Comparison of ENCODE assay signal across 8 cellular contexts in genomic region chr5:72817639-72818266, GRCh38. TPM values are rescaled to one million over a fixed set of nuclear protein-coding genes. Genes with fewer than 3 reads are reported as not detected.
DNase-seq lines count a peak whose midpoint lies in the region; TF ChIP-seq lines count a peak whose summit lies in the region.

No MANE protein-coding gene starts in this region.

- peak overlapping the region; percentile 93 to 99 for H3K27ac ChIP-seq in uterus

- no peaks in the 10 kb centered on the region for H3K27me3 ChIP-seq in uterus

- DNase-seq in A172 (ENCODE audit: low spot score) (peak; percentile 32), HFF-Myc (ENCODE audit: extremely low read depth, low read depth) (no peak), astrocyte of the spinal cord (ENCODE audit: low read depth, low spot score) (peak; percentile 29), medulla oblongata (ENCODE audit: extremely low spot score) (peak; percentile 36), uterus (no peak), MV-4-11 (lab: John Stamatoyannopoulos, UW) (no peak), NCI-H2107 treated with DMSO at 0.1 percent for 48 hours (lab: John Stamatoyannopoulos, UW; ENCODE audit: unreplicated experiment) (no peak)
- DNase-seq in activated CD4-positive, alpha-beta T cell treated with anti-CD3 and anti-CD28 coated beads for 1 hour: no peak

- no peaks in the 10 kb centered on the region for H3K9me3 ChIP-seq in uterus

- no peak for TF ChIP-seq POLR2A in uterus (IDR thresholded peaks at IDR 0.05)

- in situ Hi-C loops in astrocyte of the spinal cord (cut with HindIII; ENCODE audit: low sequenced_read_pairs): no loop called here

- intact Hi-C loops in uterus (cut with DNase I; ENCODE audit: low total_unique reads): loop anchor here (10.0 kb wide), 1 partner anchor 203 kb away; no protein-coding TSS in a partner anchor

- TF ChIP-seq CTCF in HFF-Myc (IDR thresholded peaks at IDR 0.05; ENCODE audit: low read depth, low read length, missing control alignments) (no peak), astrocyte of the spinal cord (IDR thresholded peaks at IDR 0.05; ENCODE audit: low read depth, low read length) (no peak), uterus (IDR thresholded peaks at IDR 0.05) (no peak)

- H3K4me3 ChIP-seq in HFF-Myc (replicated peaks; ENCODE audit: low read depth, low read length): peak overlapping the region; percentile 84
- H3K4me3 ChIP-seq in astrocyte of the spinal cord (ENCODE audit: low read depth, low read length): peak overlapping the region; percentile 71
- H3K4me3 ChIP-seq in uterus: peak overlapping the region; percentile 68 to 80

- no peaks in the 10 kb centered on the region for H3K4me1 ChIP-seq in uterus

- H3K36me3 ChIP-seq in uterus: no peaks in the 10 kb centered on the region

RNA-seq across cellular contexts. Expression of gene TNPO1, which starts 1.3 kb away (rescaled TPM):
- total RNA-seq in A172 (2014; rRNA removed; shearing (Covaris generic)): 207 and 347 TPM in 2 replicates
- total RNA-seq in uterus: 100 to 1,000 TPM in 3 of 4 donors, 10 to 100 TPM in 1; 78.2 to 209 (median 125) TPM

Comparison
In these comparisons a context has a peak if more than half of its experiments do, and no peak if none do; other contexts are left out.
1. DNase-seq: peak in A172 (single experiment), astrocyte of the spinal cord (single experiment) and medulla oblongata (single experiment); none in HFF-Myc (single experiment), uterus (0 of 2), activated CD4-positive, alpha-beta T cell treated with anti-CD3 and anti-CD28 coated beads for 1 hour (single experiment), MV-4-11 (single experiment) and NCI-H2107 treated with DMSO at 0.1 percent for 48 hours (single experiment).
2. Peak in every context shown above with its lines, with median percentiles within 50 percentile points of each other: H3K4me3 ChIP-seq.